Comparison of ENCODE assay signal across 8 cellular contexts in the genomic region with DNA sequence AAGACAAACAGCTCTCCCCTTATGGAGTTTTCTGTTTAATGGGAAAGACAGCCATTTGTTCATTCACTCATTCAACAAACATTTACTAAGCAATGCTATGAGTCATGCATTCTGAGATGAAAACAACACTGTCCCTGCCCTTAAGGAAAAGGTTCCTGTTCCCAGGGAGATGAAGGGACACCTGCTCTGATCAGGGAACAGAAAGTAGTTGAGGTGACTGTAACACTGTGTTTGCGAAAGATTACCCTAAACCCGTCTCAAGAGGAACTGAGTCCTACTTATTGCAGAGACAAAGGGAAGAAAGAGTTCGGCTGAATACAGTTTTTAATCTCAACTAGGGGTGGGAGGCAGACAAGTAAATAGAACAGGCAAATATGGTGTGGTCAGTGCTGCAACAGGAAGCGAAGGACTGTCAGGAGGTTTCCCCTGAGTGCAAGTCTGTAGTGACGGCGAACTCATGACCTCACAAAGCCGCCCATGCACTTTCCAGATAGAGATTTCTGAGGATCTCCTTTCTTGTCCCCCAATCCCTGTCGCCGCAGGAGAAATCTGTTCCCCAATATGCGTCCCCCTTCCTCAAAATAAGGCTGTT. TPM values are rescaled to one million over a fixed set of nuclear protein-coding genes. Genes with fewer than 3 reads are reported as not detected.
DNase-seq lines count a peak whose midpoint lies in the region; ATAC-seq and TF ChIP-seq lines count a peak whose summit lies in the region.

No MANE protein-coding gene starts in this region.

- POLR2A ChIA-PET in HEK293T (lab: Yijun Ruan, JAX) = interaction anchor here (1.4 to 2.2 kb wide), 6 partner anchors 11 to 34 kb away, joined by 3 to 14 read pairs (median 8); no protein-coding TSS in a partner anchor

- 5% methylated on average over 10 of the region's 10 CpGs for WGBS in heart right ventricle, 2 donors

- H3K27ac ChIP-seq in heart right ventricle = peak overlapping the region in 9 of 10 donors; percentile 74 to 92 (median 85)

- H3K36me3 Mint-ChIP-seq in activated naive CD4-positive, alpha-beta T cell treated with anti-CD3 and anti-CD28 coated beads, Interleukin-2, amount 50 U/mL, for 24 hours = peaks cover 2% of the 10 kb centered on the region
- no peaks in the 10 kb centered on the region for H3K36me3 Mint-ChIP-seq in progenitor cell of endocrine pancreas (ENCODE audit: insufficient read depth)

- TF ChIP-seq CTCF in heart right ventricle (IDR thresholded peaks at IDR 0.05) (no peak), progenitor cell of endocrine pancreas (IDR thresholded peaks at IDR 0.05; ENCODE audit: unreplicated experiment) (no peak)

- CTCF ChIA-PET in HEK293T (lab: Yijun Ruan, JAX) = interaction anchor here (1.1 kb wide), 1 partner anchor 21 kb away, joined by 4 read pairs; no protein-coding TSS in a partner anchor

- H3K27ac Mint-ChIP-seq in activated naive CD4-positive, alpha-beta T cell treated with anti-CD3 and anti-CD28 coated beads, Interleukin-2, amount 50 U/mL, for 24 hours = peak overlapping the region; percentile 61
- peak overlapping the region; percentile 98 for H3K27ac Mint-ChIP-seq in progenitor cell of endocrine pancreas

- H3K27me3 Mint-ChIP-seq in activated naive CD4-positive, alpha-beta T cell treated with anti-CD3 and anti-CD28 coated beads, Interleukin-2, amount 50 U/mL, for 24 hours = no peaks in the 10 kb centered on the region
- H3K27me3 Mint-ChIP-seq in progenitor cell of endocrine pancreas = no peaks in the 10 kb centered on the region

- H3K4me1 ChIP-seq in heart right ventricle = peaks cover 3 to 47% (median 35%) of the 10 kb centered on the region in 9 donors

- peak overlapping the region; percentile 98 for H3K4me3 Mint-ChIP-seq in activated naive CD4-positive, alpha-beta T cell treated with anti-CD3 and anti-CD28 coated beads, Interleukin-2, amount 50 U/mL, for 24 hours
- H3K4me3 Mint-ChIP-seq in progenitor cell of endocrine pancreas (ENCODE audit: low read depth) = peak overlapping the region; percentile 97

- intact Hi-C loops in heart right ventricle (cut with DNase I) = loop anchor here in 2 of 10 donors (5.0 to 10.0 kb wide), 2 partner anchors 296 to 326 kb away; partner anchors contain the start of gene TMEM128 (in 1 of the 2)

- ATAC-seq in heart right ventricle = peak; percentile 41 to 69 (median 54)

- no peaks in the 10 kb centered on the region for H3K27me3 ChIP-seq in heart right ventricle

- peaks cover 0 to 12% (median 0%) of the 10 kb centered on the region in 9 donors for H3K36me3 ChIP-seq in heart right ventricle

- H3K9me3 ChIP-seq in heart right ventricle = no peaks in the 10 kb centered on the region

- peak overlapping the region; percentile 77 to 99 (median 92) for H3K4me3 ChIP-seq in heart right ventricle

- H3K4me1 Mint-ChIP-seq in activated naive CD4-positive, alpha-beta T cell treated with anti-CD3 and anti-CD28 coated beads, Interleukin-2, amount 50 U/mL, for 24 hours = peaks cover 72% of the 10 kb centered on the region
- H3K4me1 Mint-ChIP-seq in progenitor cell of endocrine pancreas (ENCODE audit: low read depth) = peaks cover 12% of the 10 kb centered on the region

- DNase-seq in GF-D8 (lab: John Stamatoyannopoulos, UW) (peak; percentile 23), HEK293T (ENCODE audit: extremely low spot score) (peak; percentile 28), NCI-H69 (lab: John Stamatoyannopoulos, UW) (peak; percentile 47), heart right ventricle (peak in 1 of 2 donors; percentile 8), progenitor cell of endocrine pancreas (ENCODE audit: low spot score, unreplicated experiment) (no peak), activated gamma-delta T cell (lab: John Stamatoyannopoulos, UW) (no peak), GDM1 (lab: John Stamatoyannopoulos, UW) (no peak)

- H3K9me3 Mint-ChIP-seq in activated naive CD4-positive, alpha-beta T cell treated with anti-CD3 and anti-CD28 coated beads, Interleukin-2, amount 50 U/mL, for 24 hours = no peaks in the 10 kb centered on the region
- H3K9me3 Mint-ChIP-seq in progenitor cell of endocrine pancreas (ENCODE audit: low read depth) = no peaks in the 10 kb centered on the region

TF ChIP-seq in HEK293T, 16 proteins besides CTCF, POLR2A, EP300 and RAD21:
- no peak for TF ChIP-seq SUZ12 (IDR thresholded peaks at IDR 0.05)
- TF ChIP-seq ELF4 (IDR thresholded peaks at IDR 0.05) = no peak
- no peak for TF ChIP-seq L3MBTL2 (conservative IDR thresholded peaks at IDR 0.05)
- TF ChIP-seq BHLHE40 (IDR thresholded peaks at IDR 0.05; ENCODE audit: borderline replicate concordance) = no peak
- TF ChIP-seq FOXK2 (IDR thresholded peaks at IDR 0.05) = no peak
- no peak for TF ChIP-seq CTBP1 (IDR thresholded peaks at IDR 0.05; ENCODE audit: borderline replicate concordance)
- TF ChIP-seq FOXM1 (IDR thresholded peaks at IDR 0.05; ENCODE audit: borderline replicate concordance) = no peak

RNA-seq across cellular contexts. Expression of gene STX18, which starts 0.7 kb away (rescaled TPM):
- total RNA-seq in heart right ventricle (10 to 100 TPM; 13.5 to 22.5 (median 18.0) TPM), progenitor cell of endocrine pancreas (37.8 and 41.2 TPM in 2 replicates)
- polyA plus RNA-seq in heart right ventricle = 10 to 100 TPM; 20.2 to 24.5 TPM

Comparison
In these comparisons a context has a peak if more than half of its experiments do, and no peak if none do; other contexts are left out.
1. DNase-seq: peak in GF-D8 (single experiment), HEK293T (single experiment) and NCI-H69 (single experiment); none in progenitor cell of endocrine pancreas (single experiment), activated gamma-delta T cell (single experiment) and GDM1 (single experiment).